In the genomic region with DNA sequence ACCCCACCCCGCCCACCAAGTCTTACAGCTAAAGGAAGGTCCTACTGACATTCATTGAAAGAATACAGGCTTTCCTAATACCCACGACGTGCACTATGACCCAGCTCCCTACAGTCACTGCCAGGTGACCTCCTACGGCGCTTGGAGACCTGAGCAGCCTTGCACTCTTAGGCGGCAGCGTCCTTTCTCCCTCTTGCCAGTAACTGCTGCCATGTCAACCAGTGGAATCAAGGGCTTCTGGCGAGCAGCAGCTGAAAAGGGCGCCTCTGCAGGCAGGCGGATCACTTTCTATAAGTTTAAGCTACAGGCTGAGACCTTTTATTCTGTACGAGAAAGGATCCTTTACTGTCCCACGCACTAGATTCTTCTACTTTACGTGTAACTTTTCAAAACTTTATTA, we compare ENCODE assay signal across 9 cellular contexts. TPM values are rescaled to one million over a fixed set of nuclear protein-coding genes. Genes with fewer than 3 reads are reported as not detected.
DNase-seq lines count a peak whose midpoint lies in the region; ATAC-seq and TF ChIP-seq lines count a peak whose summit lies in the region.
"Had no signal": no experiment of that assay in that cellular context is flagged by ENCODE, and none has a peak within 500 bp of the region (broad histone marks: within the 10 kb centered on the region; RNA-seq: fewer than 3 reads in every experiment).

No MANE protein-coding gene starts in this region.

- H4K20me1 ChIP-seq in Loucy (ENCODE audit: insufficient read depth, low read length, poor library complexity, severe bottlenecking) (no peaks in the 10 kb centered on the region), hepatocyte (ENCODE audit: insufficient read depth, poor library complexity, severe bottlenecking) (peaks cover 12% of the 10 kb centered on the region)

- peaks cover 29% of the 10 kb centered on the region for H3K4me1 ChIP-seq in Loucy (ENCODE audit: insufficient read depth, low read length, poor library complexity, severe bottlenecking)
- peaks cover 21% of the 10 kb centered on the region for H3K4me1 ChIP-seq in hepatocyte (ENCODE audit: insufficient read depth)
- peaks cover 0 to 46% (median 26%) of the 10 kb centered on the region in 4 donors for H3K4me1 ChIP-seq in sigmoid colon

- H3K9me3 ChIP-seq in Loucy (ENCODE audit: insufficient read depth, low read depth, low read length) (no peaks in the 10 kb centered on the region), hepatocyte (ENCODE audit: low read depth) (no peaks in the 10 kb centered on the region), sigmoid colon (no peaks in the 10 kb centered on the region)

- no peak overlapping the region; the same call in 1 of the 2 replicates for H2AFZ ChIP-seq in Loucy (ENCODE audit: low read length)
- H2AFZ ChIP-seq in hepatocyte: peak overlapping the region; percentile 27

- DNase-seq in G401 (ENCODE audit: low spot score): peak; percentile 69
- peak; percentile 31 for DNase-seq in activated naive CD8-positive, alpha-beta T cell treated with anti-CD3 and anti-CD28 coated beads, Interleukin-2, amount 10 ng/mL, durations not matched to agents 7 days and 5 days
- DNase-seq in hepatocyte (ENCODE audit: low spot score): peak; percentile 71
- peak; percentile 78 for DNase-seq in sigmoid colon
- DNase-seq in activated gamma-delta T cell treated with Interleukin-2 at 50 U/mL for 16 hours: no peak
- no peak for DNase-seq in hepatic stellate cell (ENCODE audit: low spot score)

- TF ChIP-seq POLR2A in sigmoid colon (IDR thresholded peaks at IDR 0.05): no peak

- peaks cover 8% of the 10 kb centered on the region; the same call in 1 of the 2 replicates for H3F3A ChIP-seq in Loucy (ENCODE audit: low read depth)

- H3K9me2 ChIP-seq in Loucy (replicated peaks; ENCODE audit: low read depth, low read length) (no peaks in the 10 kb centered on the region), hepatocyte (replicated peaks; ENCODE audit: insufficient read depth) (no peaks in the 10 kb centered on the region)

- no peak for TF ChIP-seq EP300 in sigmoid colon (IDR thresholded peaks at IDR 0.05)

- peak; percentile 37 for TF ChIP-seq CTCF in Loucy (conservative IDR thresholded peaks at IDR 0.05; ENCODE audit: low read length)
- TF ChIP-seq CTCF in hepatocyte (IDR thresholded peaks at IDR 0.05; ENCODE audit: poor library complexity): peak; percentile 53
- TF ChIP-seq CTCF in sigmoid colon (IDR thresholded peaks at IDR 0.05): peak in 2 of 4 experiments; percentile 10 to 19

- peak overlapping the region; percentile 88 for H3K27ac Mint-ChIP-seq in activated naive CD8-positive, alpha-beta T cell treated with anti-CD3 and anti-CD28 coated beads, Interleukin-2, amount 10 ng/mL, durations not matched to agents 7 days and 5 days

- in situ Hi-C loops in G401 (cut with HindIII; ENCODE audit: low sequenced_read_pairs): no loop called here

- peak overlapping the region; percentile 68 for H3K9ac ChIP-seq in Loucy (ENCODE audit: low read depth, low read length, poor library complexity, severe bottlenecking)

- no peaks in the 10 kb centered on the region for H3K9me3 Mint-ChIP-seq in activated naive CD8-positive, alpha-beta T cell treated with anti-CD3 and anti-CD28 coated beads, Interleukin-2, amount 10 ng/mL, durations not matched to agents 7 days and 5 days

- peaks cover 5% of the 10 kb centered on the region for H3K36me3 Mint-ChIP-seq in activated naive CD8-positive, alpha-beta T cell treated with anti-CD3 and anti-CD28 coated beads, Interleukin-2, amount 10 ng/mL, durations not matched to agents 7 days and 5 days

- H3K36me3 ChIP-seq in Loucy (ENCODE audit: insufficient read depth, low read length) (no peaks in the 10 kb centered on the region), hepatocyte (replicated peaks; ENCODE audit: insufficient read depth, low read depth) (no peaks in the 10 kb centered on the region), sigmoid colon (no peaks in the 10 kb centered on the region)
- H3K36me3 ChIP-seq: SJSA1 had no signal

- H3K4me1 Mint-ChIP-seq in activated naive CD8-positive, alpha-beta T cell treated with anti-CD3 and anti-CD28 coated beads, Interleukin-2, amount 10 ng/mL, durations not matched to agents 7 days and 5 days: peaks cover 35% of the 10 kb centered on the region

- H3K4me2 ChIP-seq in Loucy (ENCODE audit: low read depth, low read length, poor library complexity, severe bottlenecking): peak overlapping the region; percentile 95
- peak overlapping the region; percentile 96 for H3K4me2 ChIP-seq in hepatocyte

- POLR2A ChIA-PET in activated naive CD8-positive, alpha-beta T cell treated with anti-CD3 and anti-CD28 coated beads, Interleukin-2, amount 10 ng/mL, durations not matched to agents 7 days and 5 days (lab: Charles Lee): interaction anchor here (1.2 to 2.5 kb wide), 3 partner anchors 11 to 142 kb away, joined by 4 to 9 read pairs (median 7); a partner anchor contains a TSS

- peak overlapping the region; percentile 95 for H3K4me3 Mint-ChIP-seq in activated naive CD8-positive, alpha-beta T cell treated with anti-CD3 and anti-CD28 coated beads, Interleukin-2, amount 10 ng/mL, durations not matched to agents 7 days and 5 days

- WGBS in hepatocyte (ENCODE audit: low lambda C conversion rate, missing lambda C conversion rate): 13% methylated on average over 13 of the region's 13 CpGs
- whole genome bisulfite sequencing in sigmoid colon, 2 donors: 9 to 44% methylated on average over 13 of the region's 13 CpGs

- H3K27ac ChIP-seq in hepatocyte (peak overlapping the region; percentile 97), sigmoid colon (peak overlapping the region; percentile 89 to 90 (median 90))
- H3K27ac ChIP-seq: SJSA1 had no signal

- H3K79me2 ChIP-seq in Loucy (ENCODE audit: insufficient read depth, low read length): no peaks in the 10 kb centered on the region
- peaks cover 45% of the 10 kb centered on the region for H3K79me2 ChIP-seq in hepatocyte

- ATAC-seq in activated naive CD8-positive, alpha-beta T cell treated with anti-CD3 and anti-CD28 coated beads, Interleukin-2, amount 10 ng/mL, durations not matched to agents 7 days and 5 days (ENCODE audit: low read depth): no peak
- ATAC-seq in HG02852 (IDR thresholded peaks at IDR 0.05; ENCODE audit: unreplicated experiment): no peak

- H3K27me3 ChIP-seq in Loucy (ENCODE audit: insufficient read depth, low read length, poor library complexity, severe bottlenecking) (peaks cover 6% of the 10 kb centered on the region), hepatocyte (no peaks in the 10 kb centered on the region), sigmoid colon (no peaks in the 10 kb centered on the region)

- intact Hi-C loops in sigmoid colon (cut with DNase I): loop anchor here (5.0 kb wide), 1 partner anchor 117 kb away; no protein-coding TSS in a partner anchor

- H3K27me3 Mint-ChIP-seq in activated naive CD8-positive, alpha-beta T cell treated with anti-CD3 and anti-CD28 coated beads, Interleukin-2, amount 10 ng/mL, durations not matched to agents 7 days and 5 days: peaks cover 22% of the 10 kb centered on the region

- H3K4me3 ChIP-seq in Loucy (ENCODE audit: low read length, poor library complexity, severe bottlenecking) (peak overlapping the region; percentile 85), hepatocyte (peak overlapping the region; percentile 95), sigmoid colon (peak overlapping the region; percentile 61 to 75 (median 71))
- H3K4me3 ChIP-seq: SJSA1 had no signal

RNA-seq across cellular contexts. Expression of a gene that starts 2.0 kb away (rescaled TPM):
- 0.07 TPM in 1 of 2 replicates, not detected in the other for total RNA-seq in G401 (2014; rRNA removed; shearing (Covaris generic))
- 1 to 10 TPM; 6.1 to 6.5 TPM for total RNA-seq in activated naive CD8-positive, alpha-beta T cell treated with anti-CD3 and anti-CD28 coated beads, Interleukin-2, amount 10 ng/mL, durations not matched to agents 7 days and 5 days
- total RNA-seq in hepatocyte (62.8 and 70.5 TPM in 2 replicates), sigmoid colon (100 to 1,000 TPM in 2 of 4 donors, 10 to 100 TPM in 2; 77.3 to 129 (median 97.5) TPM)
- polyA plus RNA-seq in hepatocyte (7.7 and 9.1 TPM in 2 replicates), sigmoid colon (10 to 100 TPM; 14.8 to 22.6 (median 19.8) TPM)

Comparison
In these comparisons a context has a peak if more than half of its experiments do, and no peak if none do; other contexts are left out.
1. DNase-seq: peak in G401 (single experiment), activated naive CD8-positive, alpha-beta T cell treated with anti-CD3 and anti-CD28 coated beads, Interleukin-2, amount 10 ng/mL, durations not matched to agents 7 days and 5 days (single experiment), hepatocyte (single experiment) and sigmoid colon (single experiment); none in activated gamma-delta T cell treated with Interleukin-2 at 50 U/mL for 16 hours (single experiment) and hepatic stellate cell (single experiment).
2. Peak in every context shown above with its lines, with median percentiles within 50 percentile points of each other: H3K4me3 ChIP-seq.